1 cellular context compared by ENCODE assay signal in genomic region chr19:58449980-58450379, GRCh38.
TF ChIP-seq lines count a peak whose summit lies in the region.

No MANE protein-coding gene starts in this region.

TF ChIP-seq in K562, 482 proteins besides CTCF, POLR2A, EP300 and RAD21:
- TF ChIP-seq ZNF431 (CRISPR knock-in tag; IDR thresholded peaks at IDR 0.05) (0 out of 2 replicates have a peak, but pooled peaks have one; percentile 52), ZFP36 (IDR thresholded peaks at IDR 0.05; ENCODE audit: low read depth, low read length, partially characterized antibody) (peak; percentile 39)
